8 cellular contexts compared by ENCODE assay signal in genomic region chr11:73787643-73788537, GRCh38. TPM values are rescaled to one million over a fixed set of nuclear protein-coding genes. Genes with fewer than 3 reads are reported as not detected.
A peak's percentile ranks its signal among the peaks of the same experiment; 100 is the strongest.
DNase-seq lines count a peak whose midpoint lies in the region; ATAC-seq and TF ChIP-seq lines count a peak whose summit lies in the region.

Gene MRPL48, plus strand, starts transcription at chr11:73787874. Its CDS starts 98 bp downstream, at chr11:73787972.

- H3K9me3 Mint-ChIP-seq in natural killer cell = no peaks in the 10 kb centered on the region

- H3K4me3 Mint-ChIP-seq in natural killer cell = peak within 1 kb of the TSS; percentile 100

- peak within 1 kb of the TSS; percentile 91 to 97 for H3K27ac Mint-ChIP-seq in natural killer cell

- no peak for TF ChIP-seq CTCF in natural killer cell (IDR thresholded peaks at IDR 0.05)

- peaks cover 11 to 15% of the 10 kb centered on the region in 2 donors for H3K4me1 Mint-ChIP-seq in natural killer cell

- no peaks in the 10 kb centered on the region for H3K36me3 Mint-ChIP-seq in natural killer cell

- no peaks in the 10 kb centered on the region for H3K27me3 Mint-ChIP-seq in natural killer cell (ENCODE audit: low read depth in 2 of 2)

- intact Hi-C loops in natural killer cell (cut with micrococcal nuclease) = loop anchor here (10.0 kb wide), 1 partner anchor 87 kb away; the partner anchor contains the start of genes COA4 and PAAF1

- DNase-seq in DMS79 (lab: John Stamatoyannopoulos, UW) = peak; percentile 98
- DNase-seq in Kasumi-1 (lab: John Stamatoyannopoulos, UW) = peak; percentile 97
- DNase-seq in RPMI7951 (ENCODE audit: low read depth) = peak; percentile 96
- DNase-seq in activated T-helper 1 cell treated with anti-CD3 and anti-CD28 coated beads, Interleukin-2, amount 50 U/mL, for 16 hours (ENCODE audit: low read depth in 1 of 2, low spot score in 1 of 2) = peak; percentile 73 to 78
- DNase-seq in fibroblast of peridontal ligament (ENCODE audit: extremely low read depth) = peak; percentile 94
- peak; percentile 80 for DNase-seq in natural killer cell
- DNase-seq in stimulated activated naive CD4-positive, alpha-beta T cell treated with Interleukin-2 at 50 U/mL for 16 hours (lab: John Stamatoyannopoulos, UW) = peak; percentile 88

- ATAC-seq in GM21825 (IDR thresholded peaks at IDR 0.05; ENCODE audit: unreplicated experiment) (peak; percentile 87), natural killer cell (peak; percentile 98 to 100 (median 99))

RNA-seq across cellular contexts. Expression of gene MRPL48, which starts in this region (rescaled TPM):
- 91.1 and 98.2 TPM in 2 replicates for total RNA-seq in RPMI7951 (2014; rRNA removed; shearing (Covaris generic))
- total RNA-seq in natural killer cell = 10 to 100 TPM; 19.5 to 24.9 (median 21.2) TPM

Comparison
In these comparisons a context has a peak if more than half of its experiments do, and no peak if none do; other contexts are left out.
1. Peak in every context shown above with its lines: DNase-seq and ATAC-seq.